18 cellular contexts compared by ENCODE assay signal in genomic region chr3:120708408-120708807, GRCh38. TPM values are rescaled to one million over a fixed set of nuclear protein-coding genes. Genes with fewer than 3 reads are reported as not detected.
A peak's percentile ranks its signal among the peaks of the same experiment; 100 is the strongest.
DNase-seq lines count a peak whose midpoint lies in the region; ATAC-seq, FAIRE-seq and TF ChIP-seq lines count a peak whose summit lies in the region.
"Had no signal": no experiment of that assay in that cellular context is flagged by ENCODE, and none has a peak within 500 bp of the region (broad histone marks: within the 10 kb centered on the region; RNA-seq: fewer than 3 reads in every experiment).

No MANE protein-coding gene starts in this region.

- FAIRE-seq in RCC 7860 (lab: Jason Lieb, UNC) = no peak
- FAIRE-seq: colon had no signal

- no peak for ATAC-seq in CD4-positive, alpha-beta T cell (ENCODE audit: poor library complexity)
- ATAC-seq in GM18907 (IDR thresholded peaks at IDR 0.05; ENCODE audit: unreplicated experiment) (peak; percentile 79), HG02642 (IDR thresholded peaks at IDR 0.05; ENCODE audit: poor library complexity, unreplicated experiment) (peak; percentile 56), HG03378 (IDR thresholded peaks at IDR 0.05; ENCODE audit: unreplicated experiment) (peak; percentile 81)
- ATAC-seq: activated T-helper 17 cell treated with anti-CD3 and anti-CD28 coated beads, Interleukin-2, amount 50 U/mL, for 72 hours; HCT116; pancreas had no signal

- peaks cover 5% of the 10 kb centered on the region for H3K4me1 Mint-ChIP-seq in CD4-positive, alpha-beta T cell (ENCODE audit: low read depth)

- peaks cover 54% of the 10 kb centered on the region for H3K36me3 Mint-ChIP-seq in CD4-positive, alpha-beta T cell (ENCODE audit: low read depth)

- POLR2A ChIA-PET in CD4-positive, alpha-beta T cell (lab: Charles Lee) = interaction anchor here (1.7 kb wide), 1 partner anchor 34 kb away, joined by 5 read pairs; the partner anchor contains the start of genes GTF2E1 and RABL3

- TF ChIP-seq CTCF in CD4-positive, alpha-beta T cell (IDR thresholded peaks at IDR 0.05) = no peak

- CTCF ChIA-PET in CD4-positive, alpha-beta T cell (lab: Charles Lee) = no interaction called here

- H3K27me3 ChIP-seq in CD4-positive, alpha-beta T cell (ENCODE audit: control insufficient read depth, insufficient read depth, low read length) = no peaks in the 10 kb centered on the region
- H3K27me3 ChIP-seq: pancreas, spleen had no signal

- no peak overlapping the region for H3K4me3 Mint-ChIP-seq in CD4-positive, alpha-beta T cell
- H3K4me3 Mint-ChIP-seq: activated T-helper 17 cell treated with anti-CD3 and anti-CD28 coated beads, Interleukin-2, amount 50 U/mL, for 72 hours had no signal

- H3K9me3 ChIP-seq in CD4-positive, alpha-beta T cell (ENCODE audit: control insufficient read depth, low read length) = peaks cover 6% of the 10 kb centered on the region
- H3K9me3 ChIP-seq: pancreas had no signal

- H3K9me3 Mint-ChIP-seq in CD4-positive, alpha-beta T cell = peaks cover 4% of the 10 kb centered on the region

- peak overlapping the region; percentile 40 for H3K27ac Mint-ChIP-seq in CD4-positive, alpha-beta T cell
- H3K27ac Mint-ChIP-seq: activated T-helper 17 cell treated with anti-CD3 and anti-CD28 coated beads, Interleukin-2, amount 50 U/mL, for 72 hours had no signal

- intact Hi-C loops in CD4-positive, alpha-beta T cell (cut with DNase I, micrococcal nuclease) = loop anchor here (5.0 to 10.0 kb wide), 2 partner anchors 34 to 86 kb away; partner anchors contain the start of genes GTF2E1 (in 2 of the 2) and RABL3 (in 2 of the 2)

- no peak for DNase-seq in CD4-positive, alpha-beta T cell
- no peak for DNase-seq in activated CD8-positive, alpha-beta memory T cell treated with anti-CD3 and anti-CD28 coated beads, Interleukin-2, amount 50 U/mL, for 4 hours
- DNase-seq in iPS-NIHi7 (ENCODE audit: extremely low spot score) (no peak), AG08395 (ENCODE audit: low spot score) (no peak), RCC 7860 (ENCODE audit: low spot score) (no peak)
- DNase-seq: COR-L47, NCI-H2081 treated with DMSO at 0.1 percent for 48 hours, pancreas, SIG-M5, spleen, T1000 had no signal

- H3K27ac ChIP-seq in CD4-positive, alpha-beta T cell (ENCODE audit: low read depth, low read length) = no peak overlapping the region
- H3K27ac ChIP-seq: epithelial cell of prostate, pancreas, spleen had no signal

- no peaks in the 10 kb centered on the region for H3K27me3 Mint-ChIP-seq in CD4-positive, alpha-beta T cell
- H3K27me3 Mint-ChIP-seq: activated T-helper 17 cell treated with anti-CD3 and anti-CD28 coated beads, Interleukin-2, amount 50 U/mL, for 72 hours had no signal

RNA-seq across cellular contexts. Expression of gene HGD, which starts 26.4 kb away (rescaled TPM):
- 1 to 10 TPM; 2.0 to 2.9 TPM for total RNA-seq in CD4-positive, alpha-beta T cell

RNA-seq across cellular contexts. Expression of gene RABL3, which starts 33.9 kb away (rescaled TPM):
- 10 to 100 TPM; 12.9 to 13.6 TPM for total RNA-seq in CD4-positive, alpha-beta T cell

RNA-seq across cellular contexts. Expression of gene GTF2E1, which starts 34.1 kb away (rescaled TPM):
- total RNA-seq in CD4-positive, alpha-beta T cell = 1 to 10 TPM; 6.3 to 7.5 TPM
